21 cellular contexts compared by ENCODE assay signal in genomic region chr7:100946111-100946510, GRCh38. TPM values are rescaled to one million over a fixed set of nuclear protein-coding genes. Genes with fewer than 3 reads are reported as not detected.
"Had no signal": no experiment of that assay in that cellular context is flagged by ENCODE, and none has a peak within 500 bp of the region (broad histone marks: within the 10 kb centered on the region; RNA-seq: fewer than 3 reads in every experiment).

No MANE protein-coding gene starts in this region.

- H3K4me1 ChIP-seq: SJSA1 had no signal

- FAIRE-seq: RCC 7860 had no signal

- H3K27ac ChIP-seq: SJSA1, SK-N-MC had no signal

- H3K36me3 ChIP-seq: SJSA1 had no signal

- DNase-seq: Karpas-422, KG1, MM.1S, NCI-H1048, NCI-H1105, NCI-H1417, NCI-H1436 treated with DMSO at 0.1 percent for 48 hours, NCI-H1694, NCI-H187 treated with DMSO at 0.1 percent for 48 hours, NCI-H2029 treated with DMSO at 0.1 percent for 48 hours, NCI-H2171 treated with DMSO at 0.1 percent for 48 hours, NCI-H345, NCI-H446 treated with DMSO at 0.1 percent for 48 hours, NCI-H510A treated with DMSO at 0.1 percent for 48 hours, NCI-H526, Right ventricle myocardium superior, SIG-M5 had no signal

- H3K4me3 ChIP-seq: SJSA1, SK-N-MC had no signal

- H3K9me3 ChIP-seq: SJSA1 had no signal

RNA-seq across cellular contexts. Expression of gene MUC3A, which starts 3.2 kb away (rescaled TPM):
- total RNA-seq: SJSA1; T-helper 1 cell treated with Interleukin-12 subunit alpha and Interleukin-12 subunit beta and Interleukin-4 antibody, amounts not matched to agents 30 ng/mL and 1 ng/mL, for 36 hours had no signal

RNA-seq across cellular contexts. Expression of gene MUC12, which starts 23.3 kb away (rescaled TPM):
- total RNA-seq: Right ventricle myocardium superior; SJSA1; T-helper 1 cell treated with Interleukin-12 subunit alpha and Interleukin-12 subunit beta and Interleukin-4 antibody, amounts not matched to agents 30 ng/mL and 1 ng/mL, for 36 hours had no signal
